ENCODE assay signal across 8 cellular contexts in genomic region chr1:143884932-143885574, GRCh38.
DNase-seq lines count a peak whose midpoint lies in the region; ATAC-seq and TF ChIP-seq lines count a peak whose summit lies in the region.
"Not testable (repeated sequence)": the region's sequence is repeated elsewhere in the genome, so short reads cannot be mapped to it uniquely, and the experiment has no call there.

No MANE protein-coding gene starts in this region.

- DNase-seq in GM06990 (ENCODE audit: extremely low read depth, insufficient read length): peak; percentile 45
- DNase-seq in H4 (ENCODE audit: low spot score): peak; percentile 2
- peak; percentile 12 for DNase-seq in IMR-90
- DNase-seq in T-helper 22 cell (ENCODE audit: low read depth): peak; percentile 32
- peak; percentile 73 for DNase-seq in activated naive CD8-positive, alpha-beta T cell treated with anti-CD3 and anti-CD28 coated beads, Interleukin-2, amount 10 ng/mL, durations not matched to agents 7 days and 5 days
- DNase-seq in Right ventricle myocardium superior: peak; percentile 85
- peak; percentile 93 for DNase-seq in posterior vena cava (ENCODE audit: low spot score)
- peak; percentile 71 to 73 for DNase-seq in suprapubic skin (ENCODE audit: low spot score in 2 of 2)

- not testable (repeated sequence) for TF ChIP-seq POLR2A in IMR-90 (IDR thresholded peaks at IDR 0.05; ENCODE audit: low read depth, low read length); suprapubic skin (IDR thresholded peaks at IDR 0.05)

- intact Hi-C loops in IMR-90 (cut with micrococcal nuclease); Right ventricle myocardium superior (cut with DNase I); posterior vena cava (cut with DNase I): not testable (repeated sequence)

- H3K9ac ChIP-seq in IMR-90 (ENCODE audit: low read depth, low read length): not testable (repeated sequence)

- TF ChIP-seq CTCF in GM06990 (IDR thresholded peaks at IDR 0.05; ENCODE audit: insufficient read depth, low read length, poor library complexity, severe bottlenecking): peak; percentile 11
- TF ChIP-seq CTCF in IMR-90 (conservative IDR thresholded peaks at IDR 0.05; ENCODE audit: low read depth, low read length): peak; percentile 41
- peak in 1 of 2 donors; percentile 32 for TF ChIP-seq CTCF in suprapubic skin (IDR thresholded peaks at IDR 0.05)

- TF ChIP-seq EP300 in suprapubic skin (IDR thresholded peaks at IDR 0.05): not testable (repeated sequence)

- in situ Hi-C loops in IMR-90 (cut with MboI; ENCODE audit: low sequenced_read_pairs): not testable (repeated sequence)

- H3K27ac Mint-ChIP-seq in activated naive CD8-positive, alpha-beta T cell treated with anti-CD3 and anti-CD28 coated beads, Interleukin-2, amount 10 ng/mL, durations not matched to agents 7 days and 5 days: not testable (repeated sequence)

- H4K8ac ChIP-seq in IMR-90 (ENCODE audit: low read depth in 2 of 2, low read length in 2 of 2): not testable (repeated sequence)

- H3K18ac ChIP-seq in IMR-90 (ENCODE audit: low read depth, low read length): not testable (repeated sequence)

- H2AK5ac ChIP-seq in IMR-90 (ENCODE audit: low read depth, low read length): not testable (repeated sequence)

- H3K4ac ChIP-seq in IMR-90 (ENCODE audit: low read depth, low read length): not testable (repeated sequence)

- H4K5ac ChIP-seq in IMR-90 (ENCODE audit: low read depth, low read length): not testable (repeated sequence)

- H3K27me3 Mint-ChIP-seq in activated naive CD8-positive, alpha-beta T cell treated with anti-CD3 and anti-CD28 coated beads, Interleukin-2, amount 10 ng/mL, durations not matched to agents 7 days and 5 days: not testable (repeated sequence)

- not testable (repeated sequence) for H4K20me1 ChIP-seq in IMR-90 (ENCODE audit: insufficient read depth, low read length)

- not testable (repeated sequence) for TF ChIP-seq RAD21 in IMR-90 (IDR thresholded peaks at IDR 0.05; ENCODE audit: low read length)

- H3K4me1 Mint-ChIP-seq in activated naive CD8-positive, alpha-beta T cell treated with anti-CD3 and anti-CD28 coated beads, Interleukin-2, amount 10 ng/mL, durations not matched to agents 7 days and 5 days: not testable (repeated sequence)

- not testable (repeated sequence) for H4K91ac ChIP-seq in IMR-90 (ENCODE audit: insufficient read depth, low read depth, low read length)

- not testable (repeated sequence) for H2BK120ac ChIP-seq in IMR-90 (ENCODE audit: low read depth, low read length)

- H2AFZ ChIP-seq in IMR-90 (replicated peaks; ENCODE audit: low read length, poor library complexity): not testable (repeated sequence)

- not testable (repeated sequence) for H3K4me3 Mint-ChIP-seq in activated naive CD8-positive, alpha-beta T cell treated with anti-CD3 and anti-CD28 coated beads, Interleukin-2, amount 10 ng/mL, durations not matched to agents 7 days and 5 days

- BruUV-seq in IMR-90 (replicated peaks; lab: Mats Ljungman, UMichigan): not testable (repeated sequence)

- POLR2A ChIA-PET in IMR-90 (lab: Charles Lee; ENCODE audit: unreplicated experiment); activated naive CD8-positive, alpha-beta T cell treated with anti-CD3 and anti-CD28 coated beads, Interleukin-2, amount 10 ng/mL, durations not matched to agents 7 days and 5 days (lab: Charles Lee): not testable (repeated sequence)

- not testable (repeated sequence) for H3K79me1 ChIP-seq in IMR-90 (ENCODE audit: low read depth in 1 of 2, low read length in 2 of 2)

- H2AK9ac ChIP-seq in IMR-90 (replicated peaks; ENCODE audit: low read depth, low read length, poor library complexity): not testable (repeated sequence)

- H3K56ac ChIP-seq in IMR-90 (ENCODE audit: extremely low read depth, insufficient read depth, low read length): not testable (repeated sequence)

- H3K27me3 ChIP-seq in GM06990 (replicated peaks; ENCODE audit: control insufficient read depth, insufficient read depth, low read length); IMR-90 (ENCODE audit: control insufficient read depth, insufficient read depth, low read length); suprapubic skin: not testable (repeated sequence)

- CTCF ChIA-PET in IMR-90 (lab: Yijun Ruan, JAX): not testable (repeated sequence)

- H3K9me3 Mint-ChIP-seq in activated naive CD8-positive, alpha-beta T cell treated with anti-CD3 and anti-CD28 coated beads, Interleukin-2, amount 10 ng/mL, durations not matched to agents 7 days and 5 days: not testable (repeated sequence)

- H3K36me3 Mint-ChIP-seq in activated naive CD8-positive, alpha-beta T cell treated with anti-CD3 and anti-CD28 coated beads, Interleukin-2, amount 10 ng/mL, durations not matched to agents 7 days and 5 days: not testable (repeated sequence)

- H3K4me2 ChIP-seq in IMR-90 (ENCODE audit: low read depth, low read length): not testable (repeated sequence)

- H3K23ac ChIP-seq in IMR-90 (ENCODE audit: low read depth, low read length): not testable (repeated sequence)

- H3K27ac ChIP-seq in IMR-90 (ENCODE audit: insufficient read depth, low read length); suprapubic skin: not testable (repeated sequence)

- H3K4me1 ChIP-seq in IMR-90 (ENCODE audit: control insufficient read depth, insufficient read depth, low read length); suprapubic skin: not testable (repeated sequence)

- ATAC-seq in IMR-90 (ENCODE audit: low read depth) (peak; percentile 99), Right ventricle myocardium superior (ENCODE audit: poor library complexity) (peak; percentile 97)
- peak; percentile 92 for ATAC-seq in activated naive CD8-positive, alpha-beta T cell treated with anti-CD3 and anti-CD28 coated beads, Interleukin-2, amount 10 ng/mL, durations not matched to agents 7 days and 5 days (ENCODE audit: low read depth)

- not testable (repeated sequence) for H3K4me3 ChIP-seq in GM06990 (replicated peaks; ENCODE audit: low read depth, low read length); IMR-90 (ENCODE audit: insufficient read depth, low read depth, low read length)
- peak overlapping the region; percentile 38 for H3K4me3 ChIP-seq in suprapubic skin

- dilution Hi-C loops in IMR-90 (cut with HindIII; ENCODE audit: low sequenced_read_pairs, unreplicated experiment): not testable (repeated sequence)

- not testable (repeated sequence) for H3K9me3 ChIP-seq in IMR-90 (ENCODE audit: control insufficient read depth, insufficient read depth, low read length); suprapubic skin

- not testable (repeated sequence) for H2BK20ac ChIP-seq in IMR-90 (ENCODE audit: low read depth, low read length)

- H3K36me3 ChIP-seq in GM06990 (ENCODE audit: control insufficient read depth, insufficient read depth, low read length); IMR-90 (ENCODE audit: control insufficient read depth, insufficient read depth, low read length); suprapubic skin: not testable (repeated sequence)

- H3K9me1 ChIP-seq in IMR-90 (ENCODE audit: insufficient read depth, low read length): not testable (repeated sequence)

- H2BK15ac ChIP-seq in IMR-90 (ENCODE audit: low read depth, low read length): not testable (repeated sequence)

- not testable (repeated sequence) for H2BK5ac ChIP-seq in IMR-90 (ENCODE audit: low read depth, low read length, poor library complexity, severe bottlenecking)

- not testable (repeated sequence) for H3K14ac ChIP-seq in IMR-90 (replicated peaks; ENCODE audit: low read depth, low read length)

- WGBS in IMR-90 (ENCODE audit: extremely low coverage in 2 of 2, insufficient read length in 1 of 2), 2 experiments: no CpG with 5 or more reads among the region's 53 CpGs
- WGBS in suprapubic skin: no CpG with 5 or more reads among the region's 53 CpGs

TF ChIP-seq in IMR-90, 13 proteins besides CTCF, POLR2A, EP300 and RAD21:
- peak; percentile 25; the same call in 1 of the 2 replicates for TF ChIP-seq SMC3 (IDR thresholded peaks at IDR 0.05; ENCODE audit: low read depth, low read length)
- peak; percentile 34; the same call in 1 of the 2 replicates for TF ChIP-seq MAZ (IDR thresholded peaks at IDR 0.05; ENCODE audit: borderline replicate concordance, low read depth, low read length)

Comparison
In these comparisons a context has a peak if more than half of its experiments do, and no peak if none do; other contexts are left out.
1. DNase-seq: peak in every context shown above with its lines; median percentile 93 in posterior vena cava; 85 in Right ventricle myocardium superior; 73 in activated naive CD8-positive, alpha-beta T cell treated with anti-CD3 and anti-CD28 coated beads, Interleukin-2, amount 10 ng/mL, durations not matched to agents 7 days and 5 days; 72 in suprapubic skin; 45 in GM06990; 32 in T-helper 22 cell; 12 in IMR-90; 2 in H4.